In genomic region chr9:96854073-96854876, GRCh38 we compare ENCODE assay signal across 1 cellular context.
TF ChIP-seq lines count a peak whose summit lies in the region.

Gene ZNF782, minus strand, starts transcription at chr9:96854514. Its CDS starts 2,553 bp downstream, at chr9:96851961.

TF ChIP-seq in GM12878, 131 proteins besides CTCF, POLR2A, EP300 and RAD21 (continued from another document and continues in another):
- TF ChIP-seq, protein P1, sequence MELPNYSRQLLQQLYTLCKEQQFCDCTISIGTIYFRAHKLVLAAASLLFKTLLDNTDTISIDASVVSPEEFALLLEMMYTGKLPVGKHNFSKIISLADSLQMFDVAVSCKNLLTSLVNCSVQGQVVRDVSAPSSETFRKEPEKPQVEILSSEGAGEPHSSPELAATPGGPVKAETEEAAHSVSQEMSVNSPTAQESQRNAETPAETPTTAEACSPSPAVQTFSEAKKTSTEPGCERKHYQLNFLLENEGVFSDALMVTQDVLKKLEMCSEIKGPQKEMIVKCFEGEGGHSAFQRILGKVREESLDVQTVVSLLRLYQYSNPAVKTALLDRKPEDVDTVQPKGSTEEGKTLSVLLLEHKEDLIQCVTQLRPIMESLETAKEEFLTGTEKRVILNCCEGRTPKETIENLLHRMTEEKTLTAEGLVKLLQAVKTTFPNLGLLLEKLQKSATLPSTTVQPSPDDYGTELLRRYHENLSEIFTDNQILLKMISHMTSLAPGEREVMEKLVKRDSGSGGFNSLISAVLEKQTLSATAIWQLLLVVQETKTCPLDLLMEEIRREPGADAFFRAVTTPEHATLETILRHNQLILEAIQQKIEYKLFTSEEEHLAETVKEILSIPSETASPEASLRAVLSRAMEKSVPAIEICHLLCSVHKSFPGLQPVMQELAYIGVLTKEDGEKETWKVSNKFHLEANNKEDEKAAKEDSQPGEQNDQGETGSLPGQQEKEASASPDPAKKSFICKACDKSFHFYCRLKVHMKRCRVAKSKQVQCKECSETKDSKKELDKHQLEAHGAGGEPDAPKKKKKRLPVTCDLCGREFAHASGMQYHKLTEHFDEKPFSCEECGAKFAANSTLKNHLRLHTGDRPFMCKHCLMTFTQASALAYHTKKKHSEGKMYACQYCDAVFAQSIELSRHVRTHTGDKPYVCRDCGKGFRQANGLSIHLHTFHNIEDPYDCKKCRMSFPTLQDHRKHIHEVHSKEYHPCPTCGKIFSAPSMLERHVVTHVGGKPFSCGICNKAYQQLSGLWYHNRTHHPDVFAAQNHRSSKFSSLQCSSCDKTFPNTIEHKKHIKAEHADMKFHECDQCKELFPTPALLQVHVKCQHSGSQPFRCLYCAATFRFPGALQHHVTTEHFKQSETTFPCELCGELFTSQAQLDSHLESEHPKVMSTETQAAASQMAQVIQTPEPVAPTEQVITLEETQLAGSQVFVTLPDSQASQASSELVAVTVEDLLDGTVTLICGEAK (IDR thresholded peaks at IDR 0.05; ENCODE audit: borderline replicate concordance) = peak; percentile 33; the same call in 1 of the 2 replicates
- TF ChIP-seq JUNB (IDR thresholded peaks at IDR 0.05) = no peak
- no peak for TF ChIP-seq DPF2 (IDR thresholded peaks at IDR 0.05)
- TF ChIP-seq, protein P2, sequence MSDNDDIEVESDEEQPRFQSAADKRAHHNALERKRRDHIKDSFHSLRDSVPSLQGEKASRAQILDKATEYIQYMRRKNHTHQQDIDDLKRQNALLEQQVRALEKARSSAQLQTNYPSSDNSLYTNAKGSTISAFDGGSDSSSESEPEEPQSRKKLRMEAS (IDR thresholded peaks at IDR 0.05; ENCODE audit: low read depth, low read length) = no peak; the same call in 1 of the 2 replicates
- TF ChIP-seq PAX8 (IDR thresholded peaks at IDR 0.05) = no peak
- no peak for TF ChIP-seq CBX3 (IDR thresholded peaks at IDR 0.05; ENCODE audit: borderline replicate concordance, low read depth)
- no peak for TF ChIP-seq TCF7 (IDR thresholded peaks at IDR 0.05; ENCODE audit: borderline replicate concordance)
- TF ChIP-seq RBBP5 (conservative IDR thresholded peaks at IDR 0.05) = no peak
- no peak for TF ChIP-seq SRF (IDR thresholded peaks at IDR 0.05; ENCODE audit: low read depth in 2 of 2, low read length in 2 of 2)
- TF ChIP-seq CBFB (IDR thresholded peaks at IDR 0.05; ENCODE audit: low read depth) = no peak
- no peak for TF ChIP-seq ZNF207 (IDR thresholded peaks at IDR 0.05; ENCODE audit: borderline replicate concordance)
- TF ChIP-seq KLF5 (IDR thresholded peaks at IDR 0.05; ENCODE audit: partially characterized antibody) = peak; percentile 30
- no peak for TF ChIP-seq FOXM1 (IDR thresholded peaks at IDR 0.05; ENCODE audit: low read depth, low read length)
- TF ChIP-seq SMC3 (IDR thresholded peaks at IDR 0.05; ENCODE audit: borderline replicate concordance, low read length) = no peak
- no peak for TF ChIP-seq NR2C2 (IDR thresholded peaks at IDR 0.05; ENCODE audit: borderline replicate concordance, control insufficient read depth, insufficient read length, low read depth)
- no peak for TF ChIP-seq STAT3 (IDR thresholded peaks at IDR 0.05; ENCODE audit: low read depth, low read length)
- peak; percentile 82; the same call in 1 of the 2 replicates for TF ChIP-seq GATAD2B (conservative IDR thresholded peaks at IDR 0.05; ENCODE audit: low read depth)
- no peak for TF ChIP-seq BCL3 (IDR thresholded peaks at IDR 0.05; ENCODE audit: borderline replicate concordance, insufficient read depth, low read depth, low read length, poor library complexity, severe bottlenecking)
- no peak for TF ChIP-seq ETV6 (conservative IDR thresholded peaks at IDR 0.05 in 1 of 2, IDR thresholded peaks at IDR 0.05 in 1 of 2; ENCODE audit: borderline replicate concordance in 1 of 2, low read depth in 1 of 2)
- TF ChIP-seq ATF7 (IDR thresholded peaks at IDR 0.05; ENCODE audit: low read depth) = no peak
- no peak for TF ChIP-seq FOXK2 (IDR thresholded peaks at IDR 0.05)
- TF ChIP-seq MTA3 (IDR thresholded peaks at IDR 0.05; ENCODE audit: borderline replicate concordance, low read length) = no peak
- TF ChIP-seq HDAC2 (IDR thresholded peaks at IDR 0.05) = no peak
- TF ChIP-seq PML (IDR thresholded peaks at IDR 0.05; ENCODE audit: low read length) = 0 out of 2 replicates have a peak, but pooled peaks have one; percentile 25
- TF ChIP-seq, protein P3, sequence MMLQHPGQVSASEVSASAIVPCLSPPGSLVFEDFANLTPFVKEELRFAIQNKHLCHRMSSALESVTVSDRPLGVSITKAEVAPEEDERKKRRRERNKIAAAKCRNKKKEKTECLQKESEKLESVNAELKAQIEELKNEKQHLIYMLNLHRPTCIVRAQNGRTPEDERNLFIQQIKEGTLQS (IDR thresholded peaks at IDR 0.05; ENCODE audit: borderline replicate concordance, extremely low read depth, low read depth, low read length) = no peak
- peak; percentile 89 for TF ChIP-seq CREB1 (IDR thresholded peaks at IDR 0.05; ENCODE audit: low read depth)
- 0 out of 2 replicates have a peak, but pooled peaks have one; percentile 28 for TF ChIP-seq CHD2 (IDR thresholded peaks at IDR 0.05; ENCODE audit: borderline replicate concordance, low read depth, low read length)
- TF ChIP-seq PBX3 (IDR thresholded peaks at IDR 0.05; ENCODE audit: insufficient replicate concordance, low read depth, low read length) = no peak
- TF ChIP-seq PAX5 (IDR thresholded peaks at IDR 0.05; ENCODE audit: borderline replicate concordance, low read depth, low read length) = no peak
- peak; percentile 47; the same call in 1 of the 2 replicates for TF ChIP-seq YY1 (IDR thresholded peaks at IDR 0.05; ENCODE audit: low read depth, low read length)
- no peak for TF ChIP-seq BCL11A (IDR thresholded peaks at IDR 0.05; ENCODE audit: low read depth, low read length)
- TF ChIP-seq, protein P4, sequence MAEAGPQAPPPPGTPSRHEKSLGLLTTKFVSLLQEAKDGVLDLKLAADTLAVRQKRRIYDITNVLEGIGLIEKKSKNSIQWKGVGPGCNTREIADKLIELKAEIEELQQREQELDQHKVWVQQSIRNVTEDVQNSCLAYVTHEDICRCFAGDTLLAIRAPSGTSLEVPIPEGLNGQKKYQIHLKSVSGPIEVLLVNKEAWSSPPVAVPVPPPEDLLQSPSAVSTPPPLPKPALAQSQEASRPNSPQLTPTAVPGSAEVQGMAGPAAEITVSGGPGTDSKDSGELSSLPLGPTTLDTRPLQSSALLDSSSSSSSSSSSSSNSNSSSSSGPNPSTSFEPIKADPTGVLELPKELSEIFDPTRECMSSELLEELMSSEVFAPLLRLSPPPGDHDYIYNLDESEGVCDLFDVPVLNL (IDR thresholded peaks at IDR 0.05; ENCODE audit: low read depth, low read length) = peak; percentile 54; the same call in 1 of the 2 replicates
- TF ChIP-seq, protein P5, sequence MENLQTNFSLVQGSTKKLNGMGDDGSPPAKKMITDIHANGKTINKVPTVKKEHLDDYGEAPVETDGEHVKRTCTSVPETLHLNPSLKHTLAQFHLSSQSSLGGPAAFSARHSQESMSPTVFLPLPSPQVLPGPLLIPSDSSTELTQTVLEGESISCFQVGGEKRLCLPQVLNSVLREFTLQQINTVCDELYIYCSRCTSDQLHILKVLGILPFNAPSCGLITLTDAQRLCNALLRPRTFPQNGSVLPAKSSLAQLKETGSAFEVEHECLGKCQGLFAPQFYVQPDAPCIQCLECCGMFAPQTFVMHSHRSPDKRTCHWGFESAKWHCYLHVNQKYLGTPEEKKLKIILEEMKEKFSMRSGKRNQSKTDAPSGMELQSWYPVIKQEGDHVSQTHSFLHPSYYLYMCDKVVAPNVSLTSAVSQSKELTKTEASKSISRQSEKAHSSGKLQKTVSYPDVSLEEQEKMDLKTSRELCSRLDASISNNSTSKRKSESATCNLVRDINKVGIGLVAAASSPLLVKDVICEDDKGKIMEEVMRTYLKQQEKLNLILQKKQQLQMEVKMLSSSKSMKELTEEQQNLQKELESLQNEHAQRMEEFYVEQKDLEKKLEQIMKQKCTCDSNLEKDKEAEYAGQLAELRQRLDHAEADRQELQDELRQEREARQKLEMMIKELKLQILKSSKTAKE (IDR thresholded peaks at IDR 0.05; ENCODE audit: low read depth, poor library complexity, severe bottlenecking) = no peak
- TF ChIP-seq HDGF (IDR thresholded peaks at IDR 0.05) = no peak
- no peak for TF ChIP-seq WRNIP1 (IDR thresholded peaks at IDR 0.05; ENCODE audit: borderline replicate concordance, low read depth, low read length)
- TF ChIP-seq, protein P6, sequence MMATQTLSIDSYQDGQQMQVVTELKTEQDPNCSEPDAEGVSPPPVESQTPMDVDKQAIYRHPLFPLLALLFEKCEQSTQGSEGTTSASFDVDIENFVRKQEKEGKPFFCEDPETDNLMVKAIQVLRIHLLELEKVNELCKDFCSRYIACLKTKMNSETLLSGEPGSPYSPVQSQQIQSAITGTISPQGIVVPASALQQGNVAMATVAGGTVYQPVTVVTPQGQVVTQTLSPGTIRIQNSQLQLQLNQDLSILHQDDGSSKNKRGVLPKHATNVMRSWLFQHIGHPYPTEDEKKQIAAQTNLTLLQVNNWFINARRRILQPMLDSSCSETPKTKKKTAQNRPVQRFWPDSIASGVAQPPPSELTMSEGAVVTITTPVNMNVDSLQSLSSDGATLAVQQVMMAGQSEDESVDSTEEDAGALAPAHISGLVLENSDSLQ (IDR thresholded peaks at IDR 0.05) = no peak
- TF ChIP-seq MYC (IDR thresholded peaks at IDR 0.05; ENCODE audit: insufficient read depth, insufficient read length, insufficient replicate concordance, low read length, severe bottlenecking) = no peak
- TF ChIP-seq BMI1 (IDR thresholded peaks at IDR 0.05; ENCODE audit: borderline replicate concordance) = peak; percentile 34; the same call in 1 of the 2 replicates
- no peak; the same call in 1 of the 2 replicates for TF ChIP-seq ZNF687 (IDR thresholded peaks at IDR 0.05)
- no peak for TF ChIP-seq NFXL1 (IDR thresholded peaks at IDR 0.05; ENCODE audit: borderline replicate concordance)
- TF ChIP-seq ZNF217 (IDR thresholded peaks at IDR 0.05) = no peak; the same call in 1 of the 2 replicates
- 0 out of 2 replicates have a peak, but pooled peaks have one; percentile 18 for TF ChIP-seq NBN (IDR thresholded peaks at IDR 0.05)
- TF ChIP-seq ESRRA (IDR thresholded peaks at IDR 0.05; ENCODE audit: low read length) = 0 out of 2 replicates have a peak, but pooled peaks have one; percentile 52
- no peak for TF ChIP-seq RAD51 (IDR thresholded peaks at IDR 0.05)
- TF ChIP-seq ELK1 (IDR thresholded peaks at IDR 0.05; ENCODE audit: low read depth, low read length) = no peak
- TF ChIP-seq SUZ12 (IDR thresholded peaks at IDR 0.05; ENCODE audit: unreplicated experiment) = no peak
- no peak for TF ChIP-seq SMAD1 (IDR thresholded peaks at IDR 0.05; ENCODE audit: low read depth, partially characterized antibody)
- TF ChIP-seq, protein P7, sequence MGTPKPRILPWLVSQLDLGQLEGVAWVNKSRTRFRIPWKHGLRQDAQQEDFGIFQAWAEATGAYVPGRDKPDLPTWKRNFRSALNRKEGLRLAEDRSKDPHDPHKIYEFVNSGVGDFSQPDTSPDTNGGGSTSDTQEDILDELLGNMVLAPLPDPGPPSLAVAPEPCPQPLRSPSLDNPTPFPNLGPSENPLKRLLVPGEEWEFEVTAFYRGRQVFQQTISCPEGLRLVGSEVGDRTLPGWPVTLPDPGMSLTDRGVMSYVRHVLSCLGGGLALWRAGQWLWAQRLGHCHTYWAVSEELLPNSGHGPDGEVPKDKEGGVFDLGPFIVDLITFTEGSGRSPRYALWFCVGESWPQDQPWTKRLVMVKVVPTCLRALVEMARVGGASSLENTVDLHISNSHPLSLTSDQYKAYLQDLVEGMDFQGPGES (IDR thresholded peaks at IDR 0.05) = no peak
